Comparison of ENCODE assay signal across 20 cellular contexts in the genomic region with DNA sequence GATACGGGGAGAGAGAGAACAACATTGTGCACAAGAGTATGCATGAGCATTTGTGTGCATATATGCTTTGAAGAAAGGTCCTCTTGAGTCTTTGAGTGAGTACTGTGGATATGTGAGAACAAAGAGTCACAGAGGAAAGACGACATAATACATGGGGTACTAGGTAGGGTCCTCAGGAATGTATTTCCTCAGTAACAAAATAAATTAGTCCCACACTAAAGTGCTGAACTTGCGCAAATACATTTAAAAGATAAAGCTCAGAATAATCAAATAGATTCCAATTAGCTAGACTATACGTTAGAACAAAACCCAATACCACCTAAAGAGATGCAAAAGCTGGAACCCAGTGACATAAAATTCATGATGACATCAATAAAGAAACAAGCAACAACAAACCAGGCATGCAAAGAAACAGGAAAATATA.
DNase-seq lines count a peak whose midpoint lies in the region; ATAC-seq, FAIRE-seq and TF ChIP-seq lines count a peak whose summit lies in the region.
"Had no signal": no experiment of that assay in that cellular context is flagged by ENCODE, and none has a peak within 500 bp of the region (broad histone marks: within the 10 kb centered on the region; RNA-seq: fewer than 3 reads in every experiment).

No MANE protein-coding gene starts in this region.

- no peak for FAIRE-seq in A549 (lab: Jason Lieb, UNC)
- FAIRE-seq in K562 (lab: Jason Lieb, UNC) = no peak
- FAIRE-seq: D721Med, GM12891, GM18507, H54 had no signal

- POLR2A ChIA-PET in A549 (lab: Yijun Ruan, JAX) = no interaction called here
- POLR2A ChIA-PET in K562 (lab: Yijun Ruan, JAX) = interaction anchor here (0.8 to 1.0 kb wide), 4 partner anchors 23 to 445 kb away, joined by 3 to 5 read pairs (median 3); no protein-coding TSS in a partner anchor

- no peaks in the 10 kb centered on the region for H3K36me3 Mint-ChIP-seq in GM23338 (ENCODE audit: low read depth)
- H3K36me3 Mint-ChIP-seq in T-helper 2 cell treated with Interferon-gamma antibody and Interleukin-4, amounts not matched to agents 5 μg/mL and 100 μg/mL, for 36 hours (ENCODE audit: low read depth) = peaks cover 27% of the 10 kb centered on the region

- DNase-seq in A549 (ENCODE audit: low read depth in 1 of 2, low spot score in 1 of 2) (no peak), GM23338 (ENCODE audit: low spot score) (no peak), K562 (ENCODE audit: extremely low read depth in 1 of 4, low spot score in 3 of 4) (no peak), SKM-1 (lab: John Stamatoyannopoulos, UW; ENCODE audit: unreplicated experiment) (no peak), activated gamma-delta T cell (lab: John Stamatoyannopoulos, UW) (no peak), testis (no peak)
- DNase-seq in T-helper 2 cell treated with Interferon-gamma antibody and Interleukin-4, amounts not matched to agents 5 μg/mL and 100 μg/mL, for 36 hours (ENCODE audit: low spot score) = no peak
- DNase-seq: MG63, NCI-H1048, NCI-H1436, NCI-H1930, NCI-H226, NCI-H524, SHP77 had no signal

- H3K4me2 ChIP-seq in A549 (no peak overlapping the region), GM23338 (peak overlapping the region; percentile 12; the same call in 1 of the 2 replicates), K562 (ENCODE audit: insufficient read depth, low read length) (0 out of 2 replicates have a peak overlapping the region, but pooled peaks have one; percentile 8)
- H3K4me2 ChIP-seq: BLaER1 had no signal

- intact Hi-C loops in K562 (cut with micrococcal nuclease) = no loop called here
- intact Hi-C loops in testis (cut with DNase I; ENCODE audit: low total_unique reads) = no loop called here

- in situ Hi-C loops in K562 (cut with MboI) = no loop called here

- no peak overlapping the region for H3K4me3 ChIP-seq in A549
- H3K4me3 ChIP-seq in GM23338 = no peak overlapping the region
- H3K4me3 ChIP-seq in K562 = no peak overlapping the region
- no peak overlapping the region for H3K4me3 ChIP-seq in mesodermal cell (ENCODE audit: extremely low read depth, insufficient read depth, low read length, poor library complexity, severe bottlenecking)
- no peak overlapping the region for H3K4me3 ChIP-seq in testis
- H3K4me3 ChIP-seq: BLaER1, MG63 had no signal

- no peaks in the 10 kb centered on the region for H3K9me3 ChIP-seq in A549
- no peaks in the 10 kb centered on the region for H3K9me3 ChIP-seq in K562 (replicated peaks; ENCODE audit: control insufficient read depth, insufficient read depth, low read depth, low read length)
- no peaks in the 10 kb centered on the region for H3K9me3 ChIP-seq in mesodermal cell (ENCODE audit: control insufficient read depth, low read length)
- H3K9me3 ChIP-seq in testis = no peaks in the 10 kb centered on the region
- H3K9me3 ChIP-seq: BLaER1, MG63 had no signal

- no TSS peak for BruUV-seq in K562 (replicated peaks; lab: Mats Ljungman, UMichigan)

- H2AFZ ChIP-seq in GM23338 (no peak overlapping the region), K562 (ENCODE audit: low read depth, low read length) (no peak overlapping the region)

- 0 out of 2 replicates have a peak, but pooled peaks cover 8% of the 10 kb centered on the region for H4K20me1 ChIP-seq in GM23338 (replicated peaks; ENCODE audit: insufficient read depth)
- H4K20me1 ChIP-seq in K562 (replicated peaks; ENCODE audit: control insufficient read depth, insufficient read depth, low read length) = no peaks in the 10 kb centered on the region

- H3K4me1 Mint-ChIP-seq in GM23338 = peaks cover 18% of the 10 kb centered on the region
- H3K4me1 Mint-ChIP-seq in T-helper 2 cell treated with Interferon-gamma antibody and Interleukin-4, amounts not matched to agents 5 μg/mL and 100 μg/mL, for 36 hours (ENCODE audit: low read depth) = peaks cover 18% of the 10 kb centered on the region

- TF ChIP-seq POLR2A in A549 (IDR thresholded peaks at IDR 0.05; ENCODE audit: low read length) (no peak), K562 (conservative IDR thresholded peaks at IDR 0.05) (no peak), testis (IDR thresholded peaks at IDR 0.05) (no peak)

- TF ChIP-seq EP300 in A549 (IDR thresholded peaks at IDR 0.05) (no peak), K562 (IDR thresholded peaks at IDR 0.05; ENCODE audit: low read length) (no peak)

- no peak overlapping the region for H3K9ac ChIP-seq in K562 (ENCODE audit: insufficient read depth in 1 of 2, low read depth in 2 of 2, low read length in 2 of 2)
- H3K9ac ChIP-seq: BLaER1 had no signal

- CTCF ChIA-PET in A549 (lab: Yijun Ruan, JAX) = interaction anchor here (0.6 to 2.2 kb wide), 5 partner anchors 13 to 443 kb away, joined by 3 to 9 read pairs (median 3); no protein-coding TSS in a partner anchor
- CTCF ChIA-PET in K562 (lab: Yijun Ruan, JAX; ENCODE audit: low intra/inter-chr PET ratio) = no interaction called here

- H3K27me3 ChIP-seq in GM23338 (ENCODE audit: insufficient read depth) (no peaks in the 10 kb centered on the region), K562 (ENCODE audit: control insufficient read depth in 2 of 2, insufficient read depth in 2 of 2, low read length in 2 of 2) (no peaks in the 10 kb centered on the region), testis (no peaks in the 10 kb centered on the region)
- H3K27me3 ChIP-seq: BLaER1, MG63 had no signal

- no peak overlapping the region for H3K27ac ChIP-seq in A549
- peak overlapping the region; percentile 15; the same call in 1 of the 2 replicates for H3K27ac ChIP-seq in GM23338 (ENCODE audit: low read depth)
- 0 out of 3 replicates have a peak overlapping the region, but pooled peaks have one; percentile 1 for H3K27ac ChIP-seq in K562 (ENCODE audit: extremely low read depth, low read depth, low read length)
- H3K27ac ChIP-seq in mesodermal cell (ENCODE audit: low read depth, low read length, severe bottlenecking) = peak overlapping the region; percentile 62
- no peak overlapping the region for H3K27ac ChIP-seq in testis
- H3K27ac ChIP-seq: BLaER1 had no signal

- H3K36me3 ChIP-seq in GM23338 (ENCODE audit: insufficient read depth) (no peaks in the 10 kb centered on the region), K562 (ENCODE audit: control insufficient read depth, insufficient read depth, low read length) (peaks cover 15% of the 10 kb centered on the region; the same call in 2 of the 3 replicates), mesodermal cell (ENCODE audit: control insufficient read depth, insufficient read depth, low read length) (peaks cover 9% of the 10 kb centered on the region), testis (ENCODE audit: low read depth, missing control alignments) (no peaks in the 10 kb centered on the region)
- H3K36me3 ChIP-seq: MG63 had no signal

- ATAC-seq in A549 (peak in 1 of 2 experiments; percentile 23; a peak in 1 of 6 replicates), GM23338 (peak; percentile 56), K562 (peak; percentile 65)

- H3K79me2 ChIP-seq in GM23338 (replicated peaks; ENCODE audit: insufficient read depth) = peaks cover 27% of the 10 kb centered on the region
- peaks cover 39% of the 10 kb centered on the region for H3K79me2 ChIP-seq in K562 (ENCODE audit: control insufficient read depth, insufficient read depth, low read length)

- H3K9me3 Mint-ChIP-seq in GM23338 = no peaks in the 10 kb centered on the region
- no peaks in the 10 kb centered on the region for H3K9me3 Mint-ChIP-seq in T-helper 2 cell treated with Interferon-gamma antibody and Interleukin-4, amounts not matched to agents 5 μg/mL and 100 μg/mL, for 36 hours

- no peaks in the 10 kb centered on the region for H3K9me1 ChIP-seq in K562 (ENCODE audit: control insufficient read depth, insufficient read depth, low read length)

- H3K9me2 ChIP-seq in GM23338 (ENCODE audit: insufficient read depth) = no peaks in the 10 kb centered on the region

- TF ChIP-seq CTCF in A549 (IDR thresholded peaks at IDR 0.05) = no peak
- TF ChIP-seq CTCF in GM23338 (conservative IDR thresholded peaks at IDR 0.05; ENCODE audit: low read depth in 2 of 2) = no peak
- TF ChIP-seq CTCF in K562 (IDR thresholded peaks at IDR 0.05 in 2 of 3, conservative IDR thresholded peaks at IDR 0.05 in 1 of 3; ENCODE audit: insufficient read depth in 2 of 3, low read depth in 1 of 3, low read length in 3 of 3) = no peak
- no peak for TF ChIP-seq CTCF in testis (IDR thresholded peaks at IDR 0.05)

- WGBS in A549 (ENCODE audit: missing lambda C conversion rate) = 87% methylated on average over 4 of the region's 4 CpGs
- WGBS in K562 (ENCODE audit: insufficient coverage, low coverage, missing lambda C conversion rate) = 60% methylated on average over 4 of the region's 4 CpGs
- WGBS in mesodermal cell (ENCODE audit: insufficient coverage in 2 of 2), 2 experiments = 50 to 83% methylated on average over 1 to 3 of the region's 4 CpGs
- 84 to 87% methylated on average over 4 of the region's 4 CpGs for WGBS in testis, 2 donors

- H3K27me3 Mint-ChIP-seq in GM23338 (ENCODE audit: insufficient read depth, low read depth, poor library complexity) = no peaks in the 10 kb centered on the region
- no peaks in the 10 kb centered on the region for H3K27me3 Mint-ChIP-seq in T-helper 2 cell treated with Interferon-gamma antibody and Interleukin-4, amounts not matched to agents 5 μg/mL and 100 μg/mL, for 36 hours (ENCODE audit: low read depth)

- H3K4me1 ChIP-seq in A549 (no peaks in the 10 kb centered on the region), GM23338 (ENCODE audit: insufficient read depth) (peaks cover 14% of the 10 kb centered on the region), K562 (replicated peaks in 1 of 2; ENCODE audit: control insufficient read depth in 2 of 2, insufficient read depth in 2 of 2, low read length in 2 of 2) (peaks cover 3 to 4% of the 10 kb centered on the region in 2 experiments; a peak in 3 of 5 replicates), mesodermal cell (ENCODE audit: control insufficient read depth, insufficient read depth, low read length, poor library complexity, severe bottlenecking) (peaks cover 7% of the 10 kb centered on the region), testis (no peaks in the 10 kb centered on the region)

- no peaks in the 10 kb centered on the region for H3F3A ChIP-seq in GM23338 (replicated peaks; ENCODE audit: low read depth)

- H3K4me3 Mint-ChIP-seq in GM23338 = peak overlapping the region; percentile 8; the same call in 2 of the 3 replicates
- no peak overlapping the region for H3K4me3 Mint-ChIP-seq in T-helper 2 cell treated with Interferon-gamma antibody and Interleukin-4, amounts not matched to agents 5 μg/mL and 100 μg/mL, for 36 hours

- H3K27ac Mint-ChIP-seq in GM23338 = peak overlapping the region; percentile 95
- no peak overlapping the region for H3K27ac Mint-ChIP-seq in T-helper 2 cell treated with Interferon-gamma antibody and Interleukin-4, amounts not matched to agents 5 μg/mL and 100 μg/mL, for 36 hours

- TF ChIP-seq RAD21 in A549 (conservative IDR thresholded peaks at IDR 0.05 in 1 of 2, IDR thresholded peaks at IDR 0.05 in 1 of 2) = no peak
- TF ChIP-seq RAD21 in K562 (CRISPR knock-in tag; conservative IDR thresholded peaks at IDR 0.05 in 1 of 2, IDR thresholded peaks at IDR 0.05 in 1 of 2) = no peak

TF ChIP-seq in A549, 52 proteins besides CTCF, POLR2A, EP300 and RAD21 (continues in another document):
- peak; percentile 77 for TF ChIP-seq MAFK (IDR thresholded peaks at IDR 0.05; ENCODE audit: partially characterized antibody)

TF ChIP-seq in GM23338, 12 proteins besides CTCF, POLR2A, EP300 and RAD21 (continues in another document):
- no peak for TF ChIP-seq CREB1 (CRISPR knock-in tag; IDR thresholded peaks at IDR 0.05; ENCODE audit: low read depth)

TF ChIP-seq in K562, 482 proteins besides CTCF, POLR2A, EP300 and RAD21 (continues in another document):
- TF ChIP-seq TGIF2 (CRISPR knock-in tag; IDR thresholded peaks at IDR 0.05) = no peak

Comparison
In these comparisons a context has a peak if more than half of its experiments do, and no peak if none do; other contexts are left out.
1. H3K27ac ChIP-seq: peak in GM23338 (single experiment), K562 (single experiment) and mesodermal cell (single experiment); none in A549 (0 of 2) and testis (0 of 2).